Comparison of ENCODE assay signal across 8 cellular contexts in genomic region chr11:101436511-101437142, GRCh38.
DNase-seq lines count a peak whose midpoint lies in the region; ATAC-seq and TF ChIP-seq lines count a peak whose summit lies in the region.

No MANE protein-coding gene starts in this region.

- 64 to 73% (median 66%) methylated on average over 3 of the region's 3 CpGs for WGBS in heart left ventricle, 4 donors

- POLR2A ChIA-PET in WTC11 (lab: Charles Lee) = interaction anchor here (0.7 kb wide), 1 partner anchor 317 kb away, joined by 5 read pairs; no protein-coding TSS in a partner anchor

- TF ChIP-seq CTCF in heart left ventricle (IDR thresholded peaks at IDR 0.05) = peak; percentile 40 to 70 (median 60)
- TF ChIP-seq CTCF in Loucy (conservative IDR thresholded peaks at IDR 0.05; ENCODE audit: low read length) = peak; percentile 84
- peak; percentile 46 for TF ChIP-seq CTCF in WTC11 (IDR thresholded peaks at IDR 0.05)

- no peaks in the 10 kb centered on the region for H3K36me3 ChIP-seq in heart left ventricle
- H3K36me3 ChIP-seq in Loucy (ENCODE audit: insufficient read depth, low read length) = no peaks in the 10 kb centered on the region

- H3K4me2 ChIP-seq in Loucy (ENCODE audit: low read depth, low read length, poor library complexity, severe bottlenecking) = no peak overlapping the region

- no peaks in the 10 kb centered on the region for H3K79me2 ChIP-seq in Loucy (ENCODE audit: insufficient read depth, low read length)

- peaks cover 0 to 7% (median 2%) of the 10 kb centered on the region in 12 donors for H3K4me1 ChIP-seq in heart left ventricle
- no peaks in the 10 kb centered on the region for H3K4me1 ChIP-seq in Loucy (ENCODE audit: insufficient read depth, low read length, poor library complexity, severe bottlenecking)

- no peaks in the 10 kb centered on the region for H3F3A ChIP-seq in Loucy (ENCODE audit: low read depth)

- TF ChIP-seq POLR2A in heart left ventricle (IDR thresholded peaks at IDR 0.05) = no peak

- H3K27me3 ChIP-seq in heart left ventricle = no peaks in the 10 kb centered on the region
- H3K27me3 ChIP-seq in Loucy (ENCODE audit: insufficient read depth, low read length, poor library complexity, severe bottlenecking) = no peaks in the 10 kb centered on the region

- H3K27ac ChIP-seq in heart left ventricle = no peak overlapping the region

- H4K20me1 ChIP-seq in Loucy (ENCODE audit: insufficient read depth, low read length, poor library complexity, severe bottlenecking) = no peaks in the 10 kb centered on the region

- peak in 2 of 5 donors; percentile 32 for DNase-seq in heart left ventricle
- DNase-seq in cardiac septum (ENCODE audit: low spot score) = no peak
- peak; percentile 74 for DNase-seq in WTC11 (ENCODE audit: low spot score)
- DNase-seq in iris pigment epithelial cell (ENCODE audit: low read depth) = peak; percentile 39
- no peak for DNase-seq in UCSD-AML1 (lab: John Stamatoyannopoulos, UW; ENCODE audit: unreplicated experiment)

- no peak overlapping the region for H3K9ac ChIP-seq in Loucy (ENCODE audit: low read depth, low read length, poor library complexity, severe bottlenecking)

- H3K9me3 Mint-ChIP-seq in WTC11 = 0 out of 2 replicates have a peak, but pooled peaks cover 3% of the 10 kb centered on the region

- H3K4me3 ChIP-seq in heart left ventricle (no peak overlapping the region), Loucy (ENCODE audit: low read length, poor library complexity, severe bottlenecking) (no peak overlapping the region)

- CTCF ChIA-PET in WTC11 (lab: Charles Lee) = interaction anchor here (0.6 to 1.8 kb wide), 4 partner anchors 39 to 507 kb away, joined by 3 to 6 read pairs (median 4); no protein-coding TSS in a partner anchor

- no peaks in the 10 kb centered on the region for H3K9me3 ChIP-seq in heart left ventricle
- H3K9me3 ChIP-seq in Loucy (ENCODE audit: insufficient read depth, low read depth, low read length) = no peaks in the 10 kb centered on the region

- no peaks in the 10 kb centered on the region for H3K27me3 Mint-ChIP-seq in WTC11 (ENCODE audit: low read depth)

- H2AFZ ChIP-seq in Loucy (ENCODE audit: low read length) = no peak overlapping the region

- H3K36me3 Mint-ChIP-seq in WTC11 = no peaks in the 10 kb centered on the region

- intact Hi-C loops in heart left ventricle (cut with DNase I) (loop anchor here (2.0 to 10.0 kb wide), 6 partner anchors 44 to 462 kb away; partner anchors contain the start of gene PGR (in 1 of the 10)), cardiac septum (cut with DNase I) (no loop called here)

- H3K9me2 ChIP-seq in Loucy (replicated peaks; ENCODE audit: low read depth, low read length) = no peaks in the 10 kb centered on the region

- 0 out of 2 replicates have a peak, but pooled peaks cover 7% of the 10 kb centered on the region for H3K4me1 Mint-ChIP-seq in WTC11

- H3K27ac Mint-ChIP-seq in WTC11 = no peak overlapping the region

- ATAC-seq in heart left ventricle = peak in 1 of 4 donors; percentile 73
- ATAC-seq in WTC11 = peak; percentile 86
- ATAC-seq in HG03439 (IDR thresholded peaks at IDR 0.05; ENCODE audit: unreplicated experiment) = no peak
- no peak for ATAC-seq in activated CD4-positive, CD25-positive, alpha-beta regulatory T cell treated with anti-CD3 and anti-CD28 coated beads, Interleukin-2, amount 50 U/mL, for 24 hours

- no peak overlapping the region for H3K4me3 Mint-ChIP-seq in WTC11

TF ChIP-seq in WTC11, 78 proteins besides CTCF, POLR2A, EP300 and RAD21 (continues in another document):
- TF ChIP-seq FOXP1 (CRISPR knock-in tag; IDR thresholded peaks at IDR 0.05; ENCODE audit: borderline replicate concordance) (no peak), PRRX2 (CRISPR knock-in tag; IDR thresholded peaks at IDR 0.05) (no peak), ZNF219 (CRISPR knock-in tag; IDR thresholded peaks at IDR 0.05; ENCODE audit: borderline replicate concordance) (no peak), ZNF232 (CRISPR knock-in tag; IDR thresholded peaks at IDR 0.05) (no peak), E2F5 (CRISPR knock-in tag; IDR thresholded peaks at IDR 0.05) (no peak), ETV6 (CRISPR knock-in tag; IDR thresholded peaks at IDR 0.05) (no peak), AFF4 (CRISPR knock-in tag; IDR thresholded peaks at IDR 0.05; ENCODE audit: borderline replicate concordance) (no peak), MLX (CRISPR knock-in tag; IDR thresholded peaks at IDR 0.05) (no peak), ZBTB43 (CRISPR knock-in tag; IDR thresholded peaks at IDR 0.05) (no peak), TP53 (CRISPR knock-in tag; IDR thresholded peaks at IDR 0.05) (no peak), ZNF423 (CRISPR knock-in tag; IDR thresholded peaks at IDR 0.05) (no peak), FOXP4 (CRISPR knock-in tag; IDR thresholded peaks at IDR 0.05) (no peak), TCF7 (CRISPR knock-in tag; IDR thresholded peaks at IDR 0.05; ENCODE audit: low read depth) (no peak)

Comparison
In these comparisons a context has a peak if more than half of its experiments do, and no peak if none do; other contexts are left out.
1. DNase-seq: peak in WTC11 (single experiment) and iris pigment epithelial cell (single experiment); none in cardiac septum (single experiment) and UCSD-AML1 (single experiment).
2. Peak in every context shown above with its lines, with median percentiles within 50 percentile points of each other: CTCF ChIP-seq.